Comparison of ENCODE assay signal across 18 cellular contexts in the genomic region with DNA sequence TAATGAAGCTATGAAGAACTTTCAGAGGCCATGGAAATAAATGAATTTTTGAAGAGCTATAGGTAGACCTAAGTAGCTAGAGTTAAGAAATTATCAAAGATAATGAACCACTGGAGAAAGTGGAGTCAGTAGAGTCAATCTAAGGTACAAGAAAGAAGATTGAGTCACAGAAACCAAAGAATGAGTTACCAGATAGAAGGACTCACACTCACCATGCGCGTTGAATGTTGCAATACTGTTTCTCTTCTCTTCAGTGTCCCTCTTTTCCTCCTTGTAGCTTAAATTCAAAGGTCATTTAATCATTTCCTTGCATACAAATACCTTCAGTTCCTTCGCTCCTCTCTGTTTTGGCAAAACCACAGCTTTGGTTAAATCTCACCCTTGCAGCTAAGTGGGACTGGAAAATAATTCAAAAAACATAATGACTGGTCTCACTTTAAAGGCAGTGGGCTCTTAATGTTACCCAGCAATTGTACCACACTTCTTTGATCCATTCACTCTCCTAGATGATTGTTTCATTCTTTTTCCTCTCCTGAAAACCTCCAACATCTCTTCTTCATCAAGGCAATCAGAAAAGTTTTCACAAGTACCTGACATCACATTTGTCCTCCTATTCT. TPM values are rescaled to one million over a fixed set of nuclear protein-coding genes. Genes with fewer than 3 reads are reported as not detected.
A peak's percentile ranks its signal among the peaks of the same experiment; 100 is the strongest.
DNase-seq lines count a peak whose midpoint lies in the region; ATAC-seq, FAIRE-seq and TF ChIP-seq lines count a peak whose summit lies in the region.
"Had no signal": no experiment of that assay in that cellular context is flagged by ENCODE, and none has a peak within 500 bp of the region (broad histone marks: within the 10 kb centered on the region; RNA-seq: fewer than 3 reads in every experiment).

No MANE protein-coding gene starts in this region.

- H3K36me3 Mint-ChIP-seq in activated T-cell treated with anti-CD3 and anti-CD28 coated beads, Interleukin-2, amount 50 U/mL, for 24 hours (ENCODE audit: low read depth) = peaks cover 5% of the 10 kb centered on the region

- H3K27me3 Mint-ChIP-seq in activated T-cell treated with anti-CD3 and anti-CD28 coated beads, Interleukin-2, amount 50 U/mL, for 24 hours = no peaks in the 10 kb centered on the region

- no peak overlapping the region for H3K4me3 ChIP-seq in stomach
- H3K4me3 ChIP-seq: upper lobe of left lung had no signal

- no peak for TF ChIP-seq EP300 in stomach (IDR thresholded peaks at IDR 0.05)

- H3K4me1 Mint-ChIP-seq in activated T-cell treated with anti-CD3 and anti-CD28 coated beads, Interleukin-2, amount 50 U/mL, for 24 hours (ENCODE audit: low read depth) = peaks cover 76% of the 10 kb centered on the region

- H3K4me1 ChIP-seq in stomach = peaks cover 0 to 68% (median 35%) of the 10 kb centered on the region in 4 donors

- H3K27ac ChIP-seq in stomach = no peak overlapping the region
- H3K27ac ChIP-seq: upper lobe of left lung had no signal

- ATAC-seq in HG02840 (IDR thresholded peaks at IDR 0.05; ENCODE audit: low FRiP score, unreplicated experiment) = no peak
- ATAC-seq: left lobe of liver had no signal

- H3K36me3 ChIP-seq in stomach = no peaks in the 10 kb centered on the region
- H3K36me3 ChIP-seq: upper lobe of left lung had no signal

- no peak for DNase-seq in activated T-cell treated with anti-CD3 and anti-CD28 coated beads, Interleukin-2, amount 50 U/mL, for 24 hours
- DNase-seq in activated T-cell treated with anti-CD3 and anti-CD28 coated beads, Interleukin-2, amount 50 U/mL, for 1 hour = no peak
- DNase-seq in HT1080 (ENCODE audit: low read depth) (peak; percentile 8), amniotic epithelial cell (ENCODE audit: low read depth) (peak; percentile 75), non-pigmented ciliary epithelial cell (ENCODE audit: low read depth) (peak; percentile 11), stomach (no peak), frontal cortex (ENCODE audit: low spot score in 2 of 2) (no peak)
- DNase-seq: activated effector memory CD4-positive, alpha-beta T cell treated with Interleukin-2 at 50 U/mL for 16 hours; cortex of kidney; erythroblast; HFFc6; NCI-H1694; retina; RPMI8226; stimulated activated naive CD4-positive, alpha-beta T cell; upper lobe of left lung had no signal

- 81 to 94% (median 87%) methylated on average over 3 of the region's 3 CpGs for WGBS in stomach, 5 donors

- TF ChIP-seq POLR2A in stomach (IDR thresholded peaks at IDR 0.05) = no peak

- H3K4me3 Mint-ChIP-seq in activated T-cell treated with anti-CD3 and anti-CD28 coated beads, Interleukin-2, amount 50 U/mL, for 24 hours = no peak overlapping the region
- H3K4me3 Mint-ChIP-seq: HFFc6 had no signal

- intact Hi-C loops in stomach (cut with DNase I; ENCODE audit: low total_unique reads) = no loop called here

- no peak for FAIRE-seq in frontal cortex (lab: Jason Lieb, UNC)

- H3K9me3 ChIP-seq in stomach = no peaks in the 10 kb centered on the region
- H3K9me3 ChIP-seq: upper lobe of left lung had no signal

- no peaks in the 10 kb centered on the region for H3K9me3 Mint-ChIP-seq in activated T-cell treated with anti-CD3 and anti-CD28 coated beads, Interleukin-2, amount 50 U/mL, for 24 hours
- H3K9me3 Mint-ChIP-seq: HFFc6 had no signal

- H3K27ac Mint-ChIP-seq in activated T-cell treated with anti-CD3 and anti-CD28 coated beads, Interleukin-2, amount 50 U/mL, for 24 hours = peak overlapping the region; percentile 56
- H3K27ac Mint-ChIP-seq: HFFc6 had no signal

- no peak for TF ChIP-seq CTCF in stomach (IDR thresholded peaks at IDR 0.05)

- H3K27me3 ChIP-seq in stomach = no peaks in the 10 kb centered on the region
- H3K27me3 ChIP-seq: upper lobe of left lung had no signal

RNA-seq across cellular contexts. Expression of a gene that starts 58.3 kb away (rescaled TPM):
- 9.3 and 13.0 TPM in 2 replicates for total RNA-seq in HT1080 (2014; rRNA removed; shearing (Covaris generic))
- polyA plus RNA-seq in HT1080 (2015; cell fraction: cytosol; rRNA removed) = 8.3 and 13.3 TPM in 2 replicates
- polyA plus RNA-seq in HT1080 (2015; cell fraction: nucleus; rRNA removed) = 31.8 and 35.9 TPM in 2 replicates
- total RNA-seq in stomach (100 to 1,000 TPM in 1 of 5 donors, 10 to 100 TPM in 4; 25.2 to 100 (median 55.2) TPM), frontal cortex (55.8 TPM)
- polyA plus RNA-seq in stomach = 10 to 100 TPM in 1 of 3 donors, 1 to 10 TPM in 2; 8.2 to 11.2 (median 8.4) TPM

Comparison
In these comparisons a context has a peak if more than half of its experiments do, and no peak if none do; other contexts are left out.
1. DNase-seq: peak in HT1080 (single experiment), amniotic epithelial cell (single experiment) and non-pigmented ciliary epithelial cell (single experiment); none in activated T-cell treated with anti-CD3 and anti-CD28 coated beads, Interleukin-2, amount 50 U/mL, for 24 hours (single experiment), activated T-cell treated with anti-CD3 and anti-CD28 coated beads, Interleukin-2, amount 50 U/mL, for 1 hour (single experiment), stomach (single experiment) and frontal cortex (0 of 2).